ENCODE assay signal across 9 cellular contexts in the genomic region with DNA sequence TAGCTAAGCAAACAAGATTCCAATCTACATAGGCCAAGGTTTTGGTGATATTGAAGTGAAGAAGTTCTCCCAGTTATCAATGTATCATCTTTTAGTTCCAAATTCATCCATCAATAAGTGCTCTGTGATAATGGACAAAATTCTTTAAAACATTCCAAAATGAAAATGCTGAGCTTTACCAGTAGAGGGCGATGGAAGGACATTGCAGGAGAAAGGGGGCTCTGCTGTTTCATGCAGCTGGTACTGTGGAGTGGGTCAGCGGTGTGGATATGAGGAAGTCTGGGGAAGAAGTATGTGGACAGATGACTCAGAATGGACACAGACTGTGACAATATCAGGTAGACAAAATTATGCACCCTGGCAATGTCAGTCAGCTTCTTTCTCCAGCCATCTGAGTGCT. TPM values are rescaled to one million over a fixed set of nuclear protein-coding genes. Genes with fewer than 3 reads are reported as not detected.
A peak's percentile ranks its signal among the peaks of the same experiment; 100 is the strongest.
DNase-seq lines count a peak whose midpoint lies in the region; ATAC-seq, FAIRE-seq and TF ChIP-seq lines count a peak whose summit lies in the region.
"Had no signal": no experiment of that assay in that cellular context is flagged by ENCODE, and none has a peak within 500 bp of the region (broad histone marks: within the 10 kb centered on the region; RNA-seq: fewer than 3 reads in every experiment).

No MANE protein-coding gene starts in this region.

- no peak overlapping the region for H4K5ac ChIP-seq in H1 (ENCODE audit: insufficient read length, low read depth, low read length)

- H3K79me2 ChIP-seq in H1 (ENCODE audit: control insufficient read depth in 1 of 2, insufficient read depth in 2 of 2, low read length in 2 of 2), result no peaks in the 10 kb centered on the region

- no peak overlapping the region for H2AK5ac ChIP-seq in H1 (ENCODE audit: low read depth, low read length)

- no peak overlapping the region for H2BK5ac ChIP-seq in H1 (ENCODE audit: low read depth, low read length)

- no peak overlapping the region for H3K56ac ChIP-seq in H1 (replicated peaks; ENCODE audit: insufficient read length, low read depth, low read length)

- ATAC-seq in psoas muscle (no peak), GM18868 (IDR thresholded peaks at IDR 0.05; ENCODE audit: unreplicated experiment) (no peak)

- H3K18ac ChIP-seq in H1 (ENCODE audit: extremely low read depth, low read length), result no peak overlapping the region

- H3K9me3 ChIP-seq in H1 (ENCODE audit: insufficient read depth in 2 of 2, low read depth in 1 of 2, low read length in 1 of 2) (peaks cover 3 to 6% of the 10 kb centered on the region in 2 experiments; a peak in 2 of 4 replicates), psoas muscle (no peaks in the 10 kb centered on the region)

- no peak overlapping the region for H3K14ac ChIP-seq in H1 (ENCODE audit: insufficient read length)

- no peak overlapping the region for H3K4me2 ChIP-seq in H1 (ENCODE audit: insufficient read depth in 1 of 2, low read depth in 2 of 2, low read length in 2 of 2)
- H3K4me2 ChIP-seq: BLaER1 had no signal

- no peak for TF ChIP-seq POLR2A in H1 (IDR thresholded peaks at IDR 0.05; ENCODE audit: control extremely low read depth in 1 of 2, low read depth in 2 of 2, low read length in 2 of 2)

- no peak overlapping the region for H2BK12ac ChIP-seq in H1 (ENCODE audit: low read depth, low read length)

- TF ChIP-seq EP300 in H1 (IDR thresholded peaks at IDR 0.05; ENCODE audit: borderline replicate concordance in 1 of 2, low read depth in 2 of 2, low read length in 2 of 2), result no peak

- peak; percentile 18 to 63 (median 47) for TF ChIP-seq CTCF in H1 (IDR thresholded peaks at IDR 0.05; ENCODE audit: control extremely low read depth in 1 of 3, insufficient read depth in 1 of 3, low read depth in 1 of 3, low read length in 3 of 3)
- TF ChIP-seq CTCF in psoas muscle (IDR thresholded peaks at IDR 0.05), result peak; percentile 48

- H3K4ac ChIP-seq in H1 (replicated peaks; ENCODE audit: insufficient read length, low read depth, low read length), result no peak overlapping the region

- WGBS in H1 (ENCODE audit: extremely low coverage in 1 of 2, insufficient coverage in 1 of 2, insufficient read length in 1 of 2, insufficient replicate concordance in 2 of 2, low coverage in 1 of 2, low lambda C conversion rate in 2 of 2, missing lambda C conversion rate in 1 of 2), 2 experiments, result 32% methylated on average over 2 of the region's 2 CpGs; no CpG with 5 or more reads in 1 of the 2 experiments
- 15 to 25% (median 21%) methylated on average over 2 of the region's 2 CpGs for WGBS in psoas muscle, 3 donors

- no peaks in the 10 kb centered on the region for H3K79me1 ChIP-seq in H1 (ENCODE audit: low read depth, low read length)

- no peak overlapping the region for H4K91ac ChIP-seq in H1 (replicated peaks; ENCODE audit: insufficient read length, low read length)

- H2BK120ac ChIP-seq in H1 (replicated peaks; ENCODE audit: low read depth, low read length), result no peak overlapping the region

- H3K9ac ChIP-seq in H1 (replicated peaks in 1 of 4; ENCODE audit: extremely low read depth in 1 of 4, low read depth in 3 of 4, low read length in 3 of 4), result no peak overlapping the region
- H3K9ac ChIP-seq: BLaER1 had no signal

- intact Hi-C loops in psoas muscle (cut with DNase I), result no loop called here

- no peaks in the 10 kb centered on the region for H3K27me3 ChIP-seq in H1 (replicated peaks in 1 of 4; ENCODE audit: control insufficient read depth in 3 of 4, extremely low read depth in 1 of 4, insufficient read depth in 3 of 4, low read length in 3 of 4)
- H3K27me3 ChIP-seq in psoas muscle (ENCODE audit: insufficient read depth in 3 of 3, low read length in 2 of 3), result peaks cover 0 to 4% (median 0%) of the 10 kb centered on the region in 3 donors

- POLR2A ChIA-PET in H1 (lab: Charles Lee; ENCODE audit: partially characterized antibody), result no interaction called here

- CTCF ChIA-PET in H1 (lab: Charles Lee; ENCODE audit: partially characterized antibody), result interaction anchor here (0.6 to 3.6 kb wide), 28 partner anchors 12 to 919 kb away, joined by 3 to 25 read pairs (median 3); no protein-coding TSS in a partner anchor

- H3K36me3 ChIP-seq in H1 (ENCODE audit: control insufficient read depth in 2 of 4, insufficient read depth in 4 of 4, low read length in 3 of 4) (no peaks in the 10 kb centered on the region), psoas muscle (ENCODE audit: insufficient read depth in 1 of 2, low read depth in 1 of 2) (no peaks in the 10 kb centered on the region)
- H3K36me3 ChIP-seq: BLaER1 had no signal

- H3K23me2 ChIP-seq in H1 (ENCODE audit: low read depth, low read length), result no peaks in the 10 kb centered on the region

- no peak overlapping the region for H2BK20ac ChIP-seq in H1 (ENCODE audit: low read length)

- H3K27ac ChIP-seq in H1 (ENCODE audit: low read depth, low read length) (no peak overlapping the region), psoas muscle (no peak overlapping the region)
- H3K27ac ChIP-seq: BLaER1 had no signal

- no peaks in the 10 kb centered on the region for H4K20me1 ChIP-seq in H1 (replicated peaks in 1 of 2; ENCODE audit: control insufficient read depth in 1 of 2, insufficient read depth in 2 of 2, low read length in 2 of 2)
- H4K20me1 ChIP-seq: BLaER1 had no signal

- peak; percentile 2 for DNase-seq in NCI-H1694 treated with DMSO at 0.1 percent for 48 hours (lab: John Stamatoyannopoulos, UW)
- DNase-seq in NCI-H1694 (lab: John Stamatoyannopoulos, UW), result no peak
- peak; percentile 23 for DNase-seq in NAMALWA (ENCODE audit: low spot score)
- DNase-seq in H1 (ENCODE audit: low read depth in 1 of 2, low spot score in 2 of 2), result no peak
- no peak for DNase-seq in psoas muscle
- DNase-seq in anterior cingulate cortex (lab: John Stamatoyannopoulos, UW), result no peak
- no peak for DNase-seq in T-helper 2 cell

- H3K23ac ChIP-seq in H1 (ENCODE audit: insufficient read length), result no peak overlapping the region

- FAIRE-seq in H1 (lab: Jason Lieb, UNC), result peak; percentile 60

- TF ChIP-seq RAD21 in H1 (IDR thresholded peaks at IDR 0.05 in 1 of 2, conservative IDR thresholded peaks at IDR 0.05 in 1 of 2; ENCODE audit: low read depth in 2 of 2, low read length in 2 of 2), result peak; percentile 69 to 77

- H4K8ac ChIP-seq in H1 (ENCODE audit: extremely low read depth, insufficient read depth, low read length), result no peak overlapping the region

- no peak overlapping the region for H3K4me3 ChIP-seq in H1 (ENCODE audit: extremely low read depth in 1 of 4, insufficient read depth in 2 of 4, low read depth in 3 of 4, low read length in 4 of 4)
- H3K4me3 ChIP-seq in psoas muscle, result no peak overlapping the region
- H3K4me3 ChIP-seq: BLaER1 had no signal

- no peak overlapping the region for H2AFZ ChIP-seq in H1 (ENCODE audit: low read length)

- H2BK15ac ChIP-seq in H1 (ENCODE audit: low read length), result no peak overlapping the region

- H3K4me1 ChIP-seq in H1 (replicated peaks in 1 of 4; ENCODE audit: control insufficient read depth in 3 of 4, insufficient read depth in 4 of 4, low read length in 3 of 4), result no peaks in the 10 kb centered on the region
- no peaks in the 10 kb centered on the region for H3K4me1 ChIP-seq in psoas muscle
- H3K4me1 ChIP-seq: BLaER1 had no signal

TF ChIP-seq in H1, 55 proteins besides CTCF, POLR2A, EP300 and RAD21:
- TF ChIP-seq, protein P1, sequence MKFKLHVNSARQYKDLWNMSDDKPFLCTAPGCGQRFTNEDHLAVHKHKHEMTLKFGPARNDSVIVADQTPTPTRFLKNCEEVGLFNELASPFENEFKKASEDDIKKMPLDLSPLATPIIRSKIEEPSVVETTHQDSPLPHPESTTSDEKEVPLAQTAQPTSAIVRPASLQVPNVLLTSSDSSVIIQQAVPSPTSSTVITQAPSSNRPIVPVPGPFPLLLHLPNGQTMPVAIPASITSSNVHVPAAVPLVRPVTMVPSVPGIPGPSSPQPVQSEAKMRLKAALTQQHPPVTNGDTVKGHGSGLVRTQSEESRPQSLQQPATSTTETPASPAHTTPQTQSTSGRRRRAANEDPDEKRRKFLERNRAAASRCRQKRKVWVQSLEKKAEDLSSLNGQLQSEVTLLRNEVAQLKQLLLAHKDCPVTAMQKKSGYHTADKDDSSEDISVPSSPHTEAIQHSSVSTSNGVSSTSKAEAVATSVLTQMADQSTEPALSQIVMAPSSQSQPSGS (IDR thresholded peaks at IDR 0.05; ENCODE audit: low read length), result no peak
- TF ChIP-seq KDM1A (IDR thresholded peaks at IDR 0.05; ENCODE audit: borderline replicate concordance, low read length), result no peak
- no peak for TF ChIP-seq JUND (IDR thresholded peaks at IDR 0.05; ENCODE audit: low read length)

RNA-seq across cellular contexts. Expression of gene HS6ST2, which starts 46.6 kb away (rescaled TPM):
- 3.7 and 3.9 TPM in 2 replicates for total RNA-seq in H1 (2021; fragmentation: NEBNext Ultra II Directional; extraction: Animal tissue kit (Norgen Biotek cat#: 25700))
- polyA plus RNA-seq in H1 (2011; rRNA removed), result 3.9 and 5.6 TPM in 2 replicates
- 3.4 TPM for polyA plus RNA-seq in H1 (2011; cell fraction: cytosol; rRNA removed)
- polyA plus RNA-seq in H1 (2011; cell fraction: nucleus; rRNA removed), result 6.2 TPM
- polyA plus RNA-seq in H1 (2012, experiment 1 of 2), result 2.7 to 4.1 TPM (median 3.5 TPM) in 4 replicates
- 0.26 TPM for polyA plus RNA-seq in H1 (2012, experiment 2 of 2)
- polyA plus RNA-seq in H1 (2013, experiment 1 of 2), result 3.7 TPM
- 4.3 TPM for polyA plus RNA-seq in H1 (2013, experiment 2 of 2)
- 8.6 and 8.8 TPM in 2 replicates for polyA minus RNA-seq in H1 (2011; rRNA and poly(A)+ RNA removed)
- polyA minus RNA-seq in H1 (2011; cell fraction: cytosol; rRNA and poly(A)+ RNA removed), result 5.2 TPM
- polyA minus RNA-seq in H1 (2011; cell fraction: nucleus; rRNA and poly(A)+ RNA removed), result 9.3 TPM
- total RNA-seq in psoas muscle, result 1 to 10 TPM in 3 of 4 donors, under 1 TPM in 1; 0.99 to 10.0 (median 7.7) TPM
- polyA plus RNA-seq in psoas muscle, result 1 to 10 TPM in 1 of 3 donors, under 1 TPM in 2; 0.30 to 1.3 (median 0.48) TPM

Comparison
In these comparisons a context has a peak if more than half of its experiments do, and no peak if none do; other contexts are left out.
1. DNase-seq: peak in NCI-H1694 treated with DMSO at 0.1 percent for 48 hours (single experiment) and NAMALWA (single experiment); none in NCI-H1694 (single experiment), H1 (0 of 2), psoas muscle (0 of 2), anterior cingulate cortex (0 of 58) and T-helper 2 cell (0 of 5).